26 cellular contexts compared by ENCODE assay signal in the genomic region with DNA sequence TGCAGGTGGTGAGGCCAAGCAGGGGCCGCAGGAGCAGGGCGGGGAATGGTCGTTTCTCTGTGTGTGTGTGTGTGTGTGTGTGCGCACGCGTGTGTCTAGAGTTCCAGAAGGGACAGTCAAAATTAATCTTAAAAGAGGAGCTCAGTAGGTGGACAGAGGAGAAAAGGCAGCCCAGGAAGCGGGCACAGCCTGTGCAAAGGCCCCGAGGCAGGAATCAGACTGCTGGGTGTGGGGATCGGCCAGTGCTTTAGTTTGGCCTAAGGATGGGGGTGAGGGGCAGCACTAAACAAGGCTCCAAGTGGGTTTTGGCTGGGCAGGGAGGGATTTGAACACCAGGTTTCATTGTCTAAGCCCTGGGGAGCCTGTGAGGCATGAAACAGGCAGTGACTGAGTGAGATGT. TPM values are rescaled to one million over a fixed set of nuclear protein-coding genes. Genes with fewer than 3 reads are reported as not detected.
"Had no signal": no experiment of that assay in that cellular context is flagged by ENCODE, and none has a peak within 500 bp of the region (broad histone marks: within the 10 kb centered on the region; RNA-seq: fewer than 3 reads in every experiment).

No MANE protein-coding gene starts in this region.

- H3K4me3 ChIP-seq: MG63 had no signal

- H3K9me3 ChIP-seq: MG63, SK-N-SH had no signal

- H3K36me3 ChIP-seq: MG63 had no signal

- DNase-seq: Karpas-422, KG1, MG63, NCI-H1092, NCI-H1105 treated with DMSO at 0.1 percent for 48 hours, NCI-H1417 treated with DMSO at 0.1 percent for 48 hours, NCI-H146, NCI-H1694 treated with DMSO at 0.1 percent for 48 hours, NCI-H2029, NCI-H2081 treated with DMSO at 0.1 percent for 48 hours, NCI-H2171, NCI-H226, NCI-H446, NCI-H510A, NCI-H524 treated with DMSO at 0.1 percent for 48 hours, NCI-H69, NCI-H774, PC-3, SHP77, SK-N-SH, SW 1271 had no signal

- H3K9ac ChIP-seq: SK-N-SH had no signal

- ATAC-seq: Panc1, PC-3 had no signal

- H3K27ac ChIP-seq: RWPE1 had no signal

RNA-seq across cellular contexts. Expression of a gene that starts 21.7 kb away (rescaled TPM):
- total RNA-seq: HT-29, OCI-LY7, SK-MEL-5 had no signal

RNA-seq across cellular contexts. Expression of a gene that starts 51.5 kb away (rescaled TPM):
- total RNA-seq: HT-29, OCI-LY7, PC-3, SK-MEL-5 had no signal
- polyA plus RNA-seq: SK-N-SH had no signal

RNA-seq across cellular contexts. Expression of a gene that starts 58.5 kb away (rescaled TPM):
- total RNA-seq: HT-29, OCI-LY7, PC-3, SK-MEL-5 had no signal
- polyA plus RNA-seq: SK-N-SH had no signal
